In the genomic region with DNA sequence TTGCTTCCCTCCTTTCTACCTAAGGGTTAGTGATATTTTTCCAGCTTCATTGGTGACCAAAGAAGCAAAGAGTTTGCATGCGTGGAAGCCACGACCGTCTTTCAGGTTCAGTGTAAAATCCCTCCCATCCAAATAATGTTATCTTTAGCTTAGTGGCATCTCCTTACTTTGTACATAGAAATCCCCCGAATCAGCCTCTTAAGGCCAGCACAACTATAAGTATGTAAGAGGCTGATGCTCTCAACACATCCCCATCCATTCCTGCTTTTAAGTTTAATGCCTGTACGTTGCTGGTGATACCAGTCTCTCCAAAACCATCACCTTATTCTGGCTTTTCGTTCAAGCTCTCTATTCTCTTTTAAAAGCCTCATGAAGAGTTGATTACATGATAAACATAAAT, we compare ENCODE assay signal across 20 cellular contexts. TPM values are rescaled to one million over a fixed set of nuclear protein-coding genes. Genes with fewer than 3 reads are reported as not detected.
"Had no signal": no experiment of that assay in that cellular context is flagged by ENCODE, and none has a peak within 500 bp of the region (broad histone marks: within the 10 kb centered on the region; RNA-seq: fewer than 3 reads in every experiment).

No MANE protein-coding gene starts in this region.

- H3K4me3 ChIP-seq: ascending aorta, breast epithelium, gastrocnemius medialis, heart left ventricle, lung, stomach, testis had no signal

- H3K9me3 ChIP-seq: ascending aorta, breast epithelium, gastrocnemius medialis, heart left ventricle, stomach, testis had no signal

- H3K27me3 ChIP-seq: ascending aorta, breast epithelium, gastrocnemius medialis, heart left ventricle, stomach, testis had no signal

- H3K4me1 ChIP-seq: breast epithelium had no signal

- H3K36me3 ChIP-seq: ascending aorta, breast epithelium, gastrocnemius medialis, heart left ventricle, stomach had no signal

- H3K27ac ChIP-seq: ascending aorta, breast epithelium, gastrocnemius medialis, heart left ventricle, stomach, testis had no signal

- H3K9me3 Mint-ChIP-seq: dendritic cell treated with granulocyte-macrophage colony-stimulating factor and Interleukin-4, amounts not matched to agents 40 ng/mL and 50 ng/mL, for 4 days had no signal

- DNase-seq: activated CD4-positive, alpha-beta T cell treated with anti-CD3 and anti-CD28 coated beads, Interleukin-2, amount 50 U/mL, for 48 hours; activated CD4-positive, CD25-positive, alpha-beta regulatory T cell treated with anti-CD3 and anti-CD28 coated beads, Interleukin-2, amount 50 U/mL, for 72 hours; activated effector memory CD4-positive, alpha-beta T cell treated with anti-CD3 and anti-CD28 coated beads, Interleukin-2, amount 50 U/mL, for 16 hours; cerebellar nuclear complex; gastrocnemius medialis; heart left ventricle; left colon; midbrain; retina; stimulated activated CD4-positive, alpha-beta T cell treated with anti-CD3 and anti-CD28 coated beads, Interleukin-12 subunit alpha, Interleukin-12 subunit beta, amount 100 ng/mL, for 4 hours; stimulated activated CD4-positive, alpha-beta T cell treated with anti-CD3 and anti-CD28 coated beads, Interleukin-2, amount 100 ng/mL, for 24 hours; stomach; T1000; testis had no signal

- H3K4me3 Mint-ChIP-seq: dendritic cell treated with granulocyte-macrophage colony-stimulating factor and Interleukin-4, amounts not matched to agents 40 ng/mL and 50 ng/mL, for 4 days had no signal

- H3K27me3 Mint-ChIP-seq: dendritic cell treated with granulocyte-macrophage colony-stimulating factor and Interleukin-4, amounts not matched to agents 40 ng/mL and 50 ng/mL, for 4 days had no signal

- ATAC-seq: gastrocnemius medialis, heart left ventricle, left colon had no signal

- H3K27ac Mint-ChIP-seq: dendritic cell treated with granulocyte-macrophage colony-stimulating factor and Interleukin-4, amounts not matched to agents 40 ng/mL and 50 ng/mL, for 4 days had no signal

RNA-seq across cellular contexts. Expression of gene GPR19, which starts 35.8 kb away (rescaled TPM):
- total RNA-seq: ascending aorta, gastrocnemius medialis, myocyte, ureter had no signal
